In the genomic region with DNA sequence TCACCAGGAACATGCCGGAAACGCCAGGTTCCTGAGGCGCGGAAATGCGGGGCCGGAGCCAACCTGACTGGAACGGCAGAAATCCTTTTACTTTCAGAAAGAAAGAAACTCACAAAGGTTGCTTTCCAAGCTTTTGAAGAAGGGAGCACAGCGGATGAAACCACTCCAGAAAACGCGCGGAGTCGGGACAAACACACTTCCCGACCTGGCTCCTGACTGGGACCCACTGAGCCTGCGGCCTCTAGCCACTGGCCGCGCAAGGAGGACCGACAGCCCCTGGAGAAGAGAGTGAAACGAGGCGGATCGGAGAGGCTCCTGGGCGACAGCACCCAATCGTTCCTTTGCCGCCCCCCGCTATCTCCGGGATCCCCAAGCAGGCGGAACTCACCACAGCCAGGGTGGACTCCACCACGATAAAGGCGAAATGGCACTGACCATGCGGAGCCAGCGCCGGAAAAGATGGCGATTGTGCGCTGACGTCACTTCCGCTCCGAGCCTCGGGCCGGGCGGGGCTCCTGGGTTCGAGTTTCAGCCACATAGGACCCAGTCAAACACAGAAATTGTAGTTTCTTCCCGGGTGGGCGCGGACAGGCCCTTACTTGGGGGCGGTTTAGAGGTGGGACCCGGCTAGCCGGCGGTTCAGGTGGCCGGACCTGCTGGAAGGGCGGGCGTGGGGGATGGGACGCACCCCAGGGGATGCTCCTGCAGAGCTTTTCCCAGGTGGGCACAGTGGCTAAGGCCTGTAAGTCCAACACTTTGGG, we compare ENCODE assay signal across 8 cellular contexts.
DNase-seq lines count a peak whose midpoint lies in the region; ATAC-seq and TF ChIP-seq lines count a peak whose summit lies in the region.

Gene ZNF121, minus strand, starts transcription at position 432 of the 761 bp plus-strand sequence. CDS start 16,407 bp downstream, outside the sequence.

- peak; percentile 85 for ATAC-seq in HG03097 (IDR thresholded peaks at IDR 0.05; ENCODE audit: low FRiP score, unreplicated experiment)

- H3K27ac ChIP-seq in caudate nucleus (ENCODE audit: low read depth, low read length) = peak within 1 kb of the TSS; percentile 93

- TF ChIP-seq POLR2A in GM18526 (IDR thresholded peaks at IDR 0.05; ENCODE audit: extremely low read depth, insufficient read length) = peak; percentile 90

- DNase-seq in 8988T (peak; percentile 29), NCI-H2227 (lab: John Stamatoyannopoulos, UW; ENCODE audit: unreplicated experiment) (peak; percentile 89), caudate nucleus (lab: John Stamatoyannopoulos, UW) (peak; percentile 22 to 87 (median 72)), inferior parietal cortex (ENCODE audit: extremely low spot score) (peak; percentile 94)
- DNase-seq in activated CD4-positive, CD25-positive, alpha-beta regulatory T cell (lab: John Stamatoyannopoulos, UW) = peak; percentile 57 to 62 (median 59)
- peak; percentile 73 to 84 for DNase-seq in stimulated activated CD4-positive, alpha-beta T cell treated with anti-CD3 and anti-CD28 coated beads, Interleukin-12 subunit alpha, Interleukin-12 subunit beta, amount 100 ng/mL, for 24 hours (ENCODE audit: low read depth in 2 of 2)

Comparison
In these comparisons a context has a peak if more than half of its experiments do, and no peak if none do; other contexts are left out.
1. Peak in every context shown above with its lines: DNase-seq, ATAC-seq and H3K27ac ChIP-seq.
2. DNase-seq: peak in every context shown above with its lines; median percentile 94 in inferior parietal cortex; 89 in NCI-H2227; 78 in stimulated activated CD4-positive, alpha-beta T cell treated with anti-CD3 and anti-CD28 coated beads, Interleukin-12 subunit alpha, Interleukin-12 subunit beta, amount 100 ng/mL, for 24 hours; 72 in caudate nucleus; 59 in activated CD4-positive, CD25-positive, alpha-beta regulatory T cell; 29 in 8988T.